Comparison of ENCODE assay signal across 23 cellular contexts in the genomic region with DNA sequence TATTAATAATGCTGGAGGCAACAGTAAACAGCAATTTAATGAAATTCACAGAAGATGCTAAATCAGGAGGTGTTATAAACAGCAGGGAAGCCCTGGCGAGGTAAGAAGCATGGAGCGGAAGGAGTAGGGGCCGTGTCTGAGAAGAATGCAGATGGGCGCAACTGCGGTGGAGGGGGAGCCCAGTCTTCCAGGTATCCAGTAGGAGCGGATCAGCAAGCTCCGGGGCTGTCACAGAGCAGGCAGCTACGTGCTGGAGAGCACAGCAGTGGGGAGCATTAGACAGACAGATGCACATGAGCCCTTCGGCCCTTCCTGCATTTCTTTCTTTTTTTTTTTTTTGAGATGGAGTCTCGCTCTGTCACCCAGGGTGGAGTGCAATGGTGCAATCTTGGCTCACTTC.
"Had no signal": no experiment of that assay in that cellular context is flagged by ENCODE, and none has a peak within 500 bp of the region (broad histone marks: within the 10 kb centered on the region; RNA-seq: fewer than 3 reads in every experiment).

No MANE protein-coding gene starts in this region.

- H3K36me3 Mint-ChIP-seq: activated naive CD4-positive, alpha-beta T cell treated with anti-CD3 and anti-CD28 coated beads, Interleukin-2, amount 50 U/mL, for 24 hours; memory B cell; natural killer cell had no signal

- H3K9me3 ChIP-seq: transverse colon had no signal

- H3K9me3 Mint-ChIP-seq: activated B cell treated with CpG ODN at 0.5 μM for 24 hours; activated CD4-positive, alpha-beta T cell treated with anti-CD3 and anti-CD28 coated beads, Interleukin-2, amount 10 ng/mL, durations not matched to agents 24 days and 14 days; activated naive CD4-positive, alpha-beta T cell treated with anti-CD3 and anti-CD28 coated beads, Interleukin-2, amount 50 U/mL, for 24 hours; activated T-helper 17 cell treated with anti-CD3 and anti-CD28 coated beads, Interleukin-2, amount 50 U/mL, for 72 hours; central memory CD8-positive, alpha-beta T cell; memory B cell; natural killer cell had no signal

- H3K4me2 ChIP-seq: hepatocyte had no signal

- ATAC-seq: activated CD8-positive, alpha-beta T cell treated with anti-CD3 and anti-CD28 coated beads, Interleukin-2, amount 10 ng/mL, durations not matched to agents 7 days and 5 days; activated T-helper 17 cell treated with anti-CD3 and anti-CD28 coated beads, Interleukin-2, amount 50 U/mL, for 72 hours; natural killer cell; stimulated activated naive CD8-positive, alpha-beta T cell treated with anti-CD3 and anti-CD28 coated beads, Interleukin-15, Interleukin-2, amounts not matched to agents 100 U/mL and 50 U/mL, for 24 hours had no signal

- H3K4me3 ChIP-seq: esophagus squamous epithelium, hepatocyte, left ventricle myocardium inferior, right atrium auricular region, transverse colon had no signal

- H3K27ac Mint-ChIP-seq: activated B cell treated with CpG ODN at 0.5 μM for 24 hours; activated CD4-positive, alpha-beta T cell treated with anti-CD3 and anti-CD28 coated beads, Interleukin-2, amount 10 ng/mL, durations not matched to agents 24 days and 14 days; activated CD8-positive, alpha-beta T cell treated with anti-CD3 and anti-CD28 coated beads, Interleukin-2, amount 10 ng/mL, durations not matched to agents 7 days and 5 days; activated naive CD4-positive, alpha-beta T cell treated with anti-CD3 and anti-CD28 coated beads, Interleukin-2, amount 50 U/mL, for 24 hours; activated T-helper 17 cell treated with anti-CD3 and anti-CD28 coated beads, Interleukin-2, amount 50 U/mL, for 72 hours; memory B cell; progenitor cell of endocrine pancreas had no signal

- H3K27me3 ChIP-seq: esophagus squamous epithelium, hepatocyte, right atrium auricular region, transverse colon had no signal

- H3K36me3 ChIP-seq: esophagus squamous epithelium, left ventricle myocardium inferior, right atrium auricular region, transverse colon had no signal

- H3K4me3 Mint-ChIP-seq: activated B cell treated with CpG ODN at 0.5 μM for 24 hours; activated CD4-positive, alpha-beta T cell treated with anti-CD3 and anti-CD28 coated beads, Interleukin-2, amount 10 ng/mL, durations not matched to agents 24 days and 14 days; activated CD8-positive, alpha-beta T cell treated with anti-CD3 and anti-CD28 coated beads, Interleukin-2, amount 10 ng/mL, durations not matched to agents 7 days and 5 days; activated naive CD4-positive, alpha-beta T cell treated with anti-CD3 and anti-CD28 coated beads, Interleukin-2, amount 50 U/mL, for 24 hours; activated T-helper 17 cell treated with anti-CD3 and anti-CD28 coated beads, Interleukin-2, amount 50 U/mL, for 72 hours; central memory CD8-positive, alpha-beta T cell; memory B cell; natural killer cell had no signal

- DNase-seq: activated B cell treated with CpG ODN at 0.5 μM for 24 hours; activated CD4-positive, alpha-beta T cell treated with anti-CD3 and anti-CD28 coated beads, Interleukin-2, amount 10 ng/mL, durations not matched to agents 24 days and 14 days; activated CD8-positive, alpha-beta T cell treated with anti-CD3 and anti-CD28 coated beads, Interleukin-2, amount 10 ng/mL, durations not matched to agents 7 days and 5 days; activated T-cell treated with anti-CD3 and anti-CD28 coated beads for 4 hours; amniotic stem cell; cortex of kidney; effector CD4-positive, alpha-beta T cell; esophagus squamous epithelium; kidney; left ventricle myocardium inferior; natural killer cell; small intestine; stimulated activated CD4-positive, alpha-beta T cell treated with anti-CD3 and anti-CD28 coated beads, Interleukin-4, amount 100 ng/mL, for 24 hours; stimulated activated naive CD8-positive, alpha-beta T cell treated with anti-CD3 and anti-CD28 coated beads, Interleukin-15, Interleukin-2, amounts not matched to agents 100 U/mL and 50 U/mL, for 24 hours; T-helper 2 cell; transverse colon had no signal

- H3K27ac ChIP-seq: esophagus squamous epithelium, hepatocyte, left ventricle myocardium inferior, right atrium auricular region, transverse colon had no signal

- H2AFZ ChIP-seq: hepatocyte had no signal

- H3K79me2 ChIP-seq: hepatocyte had no signal
